ENCODE assay signal across 20 cellular contexts in genomic region chr17:56795098-56795497, GRCh38.
"Had no signal": no experiment of that assay in that cellular context is flagged by ENCODE, and none has a peak within 500 bp of the region (broad histone marks: within the 10 kb centered on the region; RNA-seq: fewer than 3 reads in every experiment).

No MANE protein-coding gene starts in this region.

- H3K79me2 ChIP-seq: parathyroid adenoma had no signal

- H3K27me3 ChIP-seq: esophagus squamous epithelium, heart right ventricle, right atrium auricular region, stomach, thyroid gland had no signal

- DNase-seq: effector memory CD4-positive, alpha-beta T cell; esophagus squamous epithelium; foreskin melanocyte; glutamatergic neuron; heart right ventricle; hippocampal formation; left cardiac atrium; naive B cell; stimulated activated CD4-positive, alpha-beta T cell treated with anti-CD3 and anti-CD28 coated beads, Interleukin-2, amount 100 ng/mL, for 24 hours; stimulated activated CD4-positive, alpha-beta T cell treated with anti-CD3 and anti-CD28 coated beads, Interleukin-4, amount 100 ng/mL, for 24 hours; stimulated activated naive CD4-positive, alpha-beta T cell treated with Interleukin-2 at 50 U/mL for 16 hours; stomach; thyroid gland; trophoblast cell had no signal

- H3K27ac ChIP-seq: esophagus squamous epithelium, heart right ventricle, parathyroid adenoma, prostate gland, right atrium auricular region, stomach, thyroid gland had no signal

- ATAC-seq: heart right ventricle; left cardiac atrium; sciatic nerve; stimulated activated effector memory CD8-positive, alpha-beta T cell treated with anti-CD3 and anti-CD28 coated beads, Interleukin-12 subunit alpha, Interleukin-12 subunit beta, amount 100 ng/mL, for 72 hours had no signal

- H2AFZ ChIP-seq: parathyroid adenoma had no signal

- H3K9me3 ChIP-seq: esophagus squamous epithelium, heart right ventricle, prostate gland, right atrium auricular region, stomach, thyroid gland had no signal

- H3K4me1 ChIP-seq: esophagus squamous epithelium, prostate gland, right atrium auricular region, stomach, thyroid gland had no signal

- H3K4me3 ChIP-seq: esophagus squamous epithelium, heart right ventricle, lung, prostate gland, right atrium auricular region, stomach, thyroid gland had no signal

- H3K9ac ChIP-seq: parathyroid adenoma had no signal

- H3K36me3 ChIP-seq: esophagus squamous epithelium, heart right ventricle, prostate gland, right atrium auricular region, stomach, thyroid gland had no signal
